ENCODE assay signal across 26 cellular contexts in the genomic region with DNA sequence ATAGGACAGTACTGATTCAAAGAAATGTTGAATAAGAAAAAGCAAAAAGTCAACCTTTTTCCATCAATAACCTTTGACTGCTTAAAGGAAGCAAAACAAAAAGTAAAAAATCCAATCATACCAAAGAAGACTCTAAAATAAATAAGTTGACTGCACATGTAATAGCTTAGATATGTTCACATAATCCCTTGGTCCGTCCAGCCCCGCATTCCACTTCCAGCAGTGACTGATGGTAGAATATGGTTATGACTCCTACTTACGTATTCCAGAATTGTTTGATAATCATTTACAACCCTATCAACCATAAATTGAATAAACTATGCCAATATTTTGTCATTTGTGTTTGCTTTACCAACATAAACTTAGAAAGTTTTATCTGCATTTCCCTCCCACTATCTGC.
DNase-seq lines count a peak whose midpoint lies in the region; TF ChIP-seq lines count a peak whose summit lies in the region.
"Had no signal": no experiment of that assay in that cellular context is flagged by ENCODE, and none has a peak within 500 bp of the region (broad histone marks: within the 10 kb centered on the region; RNA-seq: fewer than 3 reads in every experiment).

No MANE protein-coding gene starts in this region.

- H3K27me3 Mint-ChIP-seq in activated CD4-positive, alpha-beta memory T cell treated with anti-CD3 and anti-CD28 coated beads for 36 hours = peaks cover 6% of the 10 kb centered on the region

- TF ChIP-seq CTCF in AG04449 (IDR thresholded peaks at IDR 0.05; ENCODE audit: insufficient read depth, low read length, missing control alignments) = no peak

- CTCF ChIA-PET in AG04449 (lab: Yijun Ruan, JAX) = interaction anchor here (1.5 kb wide), 1 partner anchor 162 kb away, joined by 5 read pairs; no protein-coding TSS in a partner anchor
- CTCF ChIA-PET in activated CD4-positive, alpha-beta memory T cell treated with anti-CD3 and anti-CD28 coated beads for 36 hours (lab: Charles Lee) = interaction anchor here (0.7 kb wide), 1 partner anchor 552 kb away, joined by 4 read pairs; no protein-coding TSS in a partner anchor

- POLR2A ChIA-PET in AG04449 (lab: Yijun Ruan, JAX) = interaction anchor here (1.9 kb wide), 1 partner anchor 11 kb away, joined by 5 read pairs; no protein-coding TSS in a partner anchor
- POLR2A ChIA-PET in activated CD4-positive, alpha-beta memory T cell treated with anti-CD3 and anti-CD28 coated beads for 36 hours (lab: Charles Lee) = no interaction called here

- H3K27ac Mint-ChIP-seq in activated CD4-positive, alpha-beta memory T cell treated with anti-CD3 and anti-CD28 coated beads for 36 hours = no peak overlapping the region
- H3K27ac Mint-ChIP-seq: activated naive CD4-positive, alpha-beta T cell treated with anti-CD3 and anti-CD28 coated beads, Interleukin-2, amount 50 U/mL, for 72 hours; CD8-positive, alpha-beta T cell had no signal

- intact Hi-C loops in activated CD4-positive, alpha-beta memory T cell treated with anti-CD3 and anti-CD28 coated beads for 36 hours (cut with micrococcal nuclease) = no loop called here

- no peak overlapping the region for H3K4me3 Mint-ChIP-seq in activated CD4-positive, alpha-beta memory T cell treated with anti-CD3 and anti-CD28 coated beads for 36 hours
- H3K4me3 Mint-ChIP-seq: CD8-positive, alpha-beta T cell; central memory CD8-positive, alpha-beta T cell; neural crest cell had no signal

- H3K36me3 Mint-ChIP-seq in activated CD4-positive, alpha-beta memory T cell treated with anti-CD3 and anti-CD28 coated beads for 36 hours = no peaks in the 10 kb centered on the region
- H3K36me3 Mint-ChIP-seq: activated naive CD4-positive, alpha-beta T cell treated with anti-CD3 and anti-CD28 coated beads, Interleukin-2, amount 50 U/mL, for 72 hours; CD8-positive, alpha-beta T cell had no signal

- H3K4me3 ChIP-seq in AG04449 (ENCODE audit: low read depth, low read length) = no peak overlapping the region
- H3K4me3 ChIP-seq: ascending aorta, heart left ventricle, testis had no signal

- peaks cover 10% of the 10 kb centered on the region for H3K4me1 Mint-ChIP-seq in activated CD4-positive, alpha-beta memory T cell treated with anti-CD3 and anti-CD28 coated beads for 36 hours (ENCODE audit: low read depth)
- H3K4me1 Mint-ChIP-seq: neural crest cell had no signal

- H3K9me3 Mint-ChIP-seq in activated CD4-positive, alpha-beta memory T cell treated with anti-CD3 and anti-CD28 coated beads for 36 hours = no peaks in the 10 kb centered on the region
- H3K9me3 Mint-ChIP-seq: activated naive CD4-positive, alpha-beta T cell treated with anti-CD3 and anti-CD28 coated beads, Interleukin-2, amount 50 U/mL, for 72 hours; CD8-positive, alpha-beta T cell; central memory CD8-positive, alpha-beta T cell had no signal

- peak; percentile 77 for DNase-seq in AG04449 (ENCODE audit: low read depth, low spot score)
- DNase-seq in LHCN-M2 (ENCODE audit: low read depth) = peak; percentile 60
- peak; percentile 91 for DNase-seq in dedifferentiated amniotic fluid mesenchymal stem cell (ENCODE audit: extremely low spot score)
- peak; percentile 53 for DNase-seq in myocyte (ENCODE audit: low read depth)
- DNase-seq in NCI-H2081 (lab: John Stamatoyannopoulos, UW) = no peak
- no peak for DNase-seq in DMS79 (lab: John Stamatoyannopoulos, UW)
- DNase-seq in globus pallidus (ENCODE audit: low spot score) = no peak
- no peak for DNase-seq in activated CD4-positive, alpha-beta memory T cell treated with anti-CD3 and anti-CD28 coated beads for 36 hours
- DNase-seq: activated T-cell treated with anti-CD3 and anti-CD28 coated beads for 4 hours; AML-193; CD8-positive, alpha-beta T cell; heart left ventricle; mammary epithelial cell; MV-4-11; NCI-H146; NCI-H446 treated with DMSO at 0.1 percent for 48 hours; OCI-M1; posterior cingulate gyrus; SK-N-SH; stimulated activated naive CD4-positive, alpha-beta T cell treated with Interleukin-2 at 50 U/mL for 16 hours; T-helper 2 cell; testis had no signal

Comparison
In these comparisons a context has a peak if more than half of its experiments do, and no peak if none do; other contexts are left out.
1. DNase-seq: peak in AG04449 (single experiment), LHCN-M2 (single experiment), dedifferentiated amniotic fluid mesenchymal stem cell (single experiment) and myocyte (single experiment); none in NCI-H2081 (0 of 2), DMS79 (single experiment), globus pallidus (single experiment) and activated CD4-positive, alpha-beta memory T cell treated with anti-CD3 and anti-CD28 coated beads for 36 hours (single experiment).